In genomic region chr12:27674989-27675388, GRCh38 we compare ENCODE assay signal across 38 cellular contexts. TPM values are rescaled to one million over a fixed set of nuclear protein-coding genes. Genes with fewer than 3 reads are reported as not detected.
"Had no signal": no experiment of that assay in that cellular context is flagged by ENCODE, and none has a peak within 500 bp of the region (broad histone marks: within the 10 kb centered on the region; RNA-seq: fewer than 3 reads in every experiment).

No MANE protein-coding gene starts in this region.

- H3K4me1 ChIP-seq: body of pancreas, breast epithelium had no signal

- H3K4me3 ChIP-seq: body of pancreas, breast epithelium, MG63, PC-9 had no signal

- H3K27ac ChIP-seq: body of pancreas, breast epithelium, PC-9, RWPE1, VCaP had no signal

- H3K27me3 ChIP-seq: body of pancreas, breast epithelium, MG63 had no signal

- DNase-seq: activated CD4-positive, alpha-beta memory T cell treated with anti-CD3 and anti-CD28 coated beads, Interleukin-2, amount 10 ng/mL, durations not matched to agents 7 days and 5 days; activated CD4-positive, alpha-beta T cell treated with anti-CD3 and anti-CD28 coated beads for 1 hour; activated CD4-positive, alpha-beta T cell treated with anti-CD3 and anti-CD28 coated beads for 48 hours; activated CD4-positive, CD25-positive, alpha-beta regulatory T cell; activated CD8-positive, alpha-beta memory T cell treated with anti-CD3 and anti-CD28 coated beads for 24 hours; activated CD8-positive, alpha-beta memory T cell treated with anti-CD3 and anti-CD28 coated beads, Interleukin-2, amount 10 ng/mL, durations not matched to agents 7 days and 5 days; activated CD8-positive, alpha-beta memory T cell treated with anti-CD3 and anti-CD28 coated beads, Interleukin-2, amount 50 U/mL, for 48 hours; activated effector memory CD4-positive, alpha-beta T cell treated with Interleukin-2 at 50 U/mL for 16 hours; activated naive CD4-positive, alpha-beta T cell; activated naive CD4-positive, alpha-beta T cell treated with anti-CD3 and anti-CD28 coated beads, Interleukin-2, amount 50 U/mL, for 16 hours; activated naive CD8-positive, alpha-beta T cell treated with anti-CD3 and anti-CD28 coated beads for 36 hours; activated T-cell treated with anti-CD3 and anti-CD28 coated beads, Interleukin-2, amount 50 U/mL, for 48 hours; amniotic stem cell; body of pancreas; Kasumi-1; KG1; MG63; NCI-H1048; NCI-H1105 treated with DMSO at 0.1 percent for 48 hours; NCI-H1436; NCI-H1694; NCI-H1930; NCI-H2171; NCI-H510A; NCI-H526 treated with DMSO at 0.1 percent for 48 hours; NCI-H774; PC-9; SIG-M5; SW 1271; T-helper 1 cell; T-helper 9 cell had no signal

- H3K27ac Mint-ChIP-seq: activated CD4-positive, alpha-beta memory T cell treated with anti-CD3 and anti-CD28 coated beads, Interleukin-2, amount 10 ng/mL, durations not matched to agents 7 days and 5 days; activated CD8-positive, alpha-beta memory T cell treated with anti-CD3 and anti-CD28 coated beads, Interleukin-2, amount 10 ng/mL, durations not matched to agents 7 days and 5 days; activated naive CD8-positive, alpha-beta T cell treated with anti-CD3 and anti-CD28 coated beads for 36 hours had no signal

- H3K36me3 ChIP-seq: breast epithelium had no signal

- H3K27me3 Mint-ChIP-seq: activated CD4-positive, alpha-beta memory T cell treated with anti-CD3 and anti-CD28 coated beads, Interleukin-2, amount 10 ng/mL, durations not matched to agents 7 days and 5 days; activated naive CD8-positive, alpha-beta T cell treated with anti-CD3 and anti-CD28 coated beads for 36 hours had no signal

- ATAC-seq: activated CD8-positive, alpha-beta memory T cell treated with anti-CD3 and anti-CD28 coated beads, Interleukin-2, amount 10 ng/mL, durations not matched to agents 7 days and 5 days; body of pancreas; Right ventricle myocardium inferior had no signal

- H3K36me3 Mint-ChIP-seq: activated CD8-positive, alpha-beta memory T cell treated with anti-CD3 and anti-CD28 coated beads, Interleukin-2, amount 10 ng/mL, durations not matched to agents 7 days and 5 days had no signal

- H3K4me1 Mint-ChIP-seq: activated CD4-positive, alpha-beta memory T cell treated with anti-CD3 and anti-CD28 coated beads, Interleukin-2, amount 10 ng/mL, durations not matched to agents 7 days and 5 days; activated CD8-positive, alpha-beta memory T cell treated with anti-CD3 and anti-CD28 coated beads, Interleukin-2, amount 10 ng/mL, durations not matched to agents 7 days and 5 days; activated naive CD8-positive, alpha-beta T cell treated with anti-CD3 and anti-CD28 coated beads for 36 hours had no signal

- H3K4me3 Mint-ChIP-seq: activated CD4-positive, alpha-beta memory T cell treated with anti-CD3 and anti-CD28 coated beads, Interleukin-2, amount 10 ng/mL, durations not matched to agents 7 days and 5 days; activated CD8-positive, alpha-beta memory T cell treated with anti-CD3 and anti-CD28 coated beads, Interleukin-2, amount 10 ng/mL, durations not matched to agents 7 days and 5 days; activated naive CD8-positive, alpha-beta T cell treated with anti-CD3 and anti-CD28 coated beads for 36 hours had no signal

- FAIRE-seq: astrocyte, RCC 7860 had no signal

- H3K9me3 Mint-ChIP-seq: activated CD4-positive, alpha-beta memory T cell treated with anti-CD3 and anti-CD28 coated beads, Interleukin-2, amount 10 ng/mL, durations not matched to agents 7 days and 5 days; activated naive CD8-positive, alpha-beta T cell treated with anti-CD3 and anti-CD28 coated beads for 36 hours had no signal

- H3K9me3 ChIP-seq: breast epithelium, MG63 had no signal

RNA-seq across cellular contexts. Expression of gene REP15, which starts 21.3 kb away (rescaled TPM):
- total RNA-seq: activated CD4-positive, alpha-beta memory T cell treated with anti-CD3 and anti-CD28 coated beads, Interleukin-2, amount 10 ng/mL, durations not matched to agents 7 days and 5 days; OCI-LY7 had no signal
